Comparison of ENCODE assay signal across 8 cellular contexts in genomic region chr19:48966541-48967345, GRCh38. TPM values are rescaled to one million over a fixed set of nuclear protein-coding genes. Genes with fewer than 3 reads are reported as not detected.
DNase-seq lines count a peak whose midpoint lies in the region; ATAC-seq and TF ChIP-seq lines count a peak whose summit lies in the region.

No MANE protein-coding gene starts in this region.

- H3K4me3 Mint-ChIP-seq in activated naive CD4-positive, alpha-beta T cell treated with anti-CD3 and anti-CD28 coated beads for 36 hours: peak overlapping the region; percentile 100

- TF ChIP-seq POLR2A in spleen (IDR thresholded peaks at IDR 0.05): peak in 1 of 3 donors; percentile 2

- H3K9me3 Mint-ChIP-seq in activated naive CD4-positive, alpha-beta T cell treated with anti-CD3 and anti-CD28 coated beads for 36 hours: no peaks in the 10 kb centered on the region

- H3K36me3 ChIP-seq in spleen: peaks cover 3 to 57% (median 40%) of the 10 kb centered on the region in 6 donors

- peaks cover 53% of the 10 kb centered on the region for H3K4me1 Mint-ChIP-seq in activated naive CD4-positive, alpha-beta T cell treated with anti-CD3 and anti-CD28 coated beads for 36 hours (ENCODE audit: low read depth)

- H3K4me3 ChIP-seq in WI38 (ENCODE audit: low read depth, low read length) (peak overlapping the region; percentile 68), right cardiac atrium (ENCODE audit: low read length) (peak overlapping the region; percentile 69), spleen (peak overlapping the region; percentile 74 to 99 (median 92))

- no peak for ATAC-seq in right cardiac atrium

- H3K36me3 Mint-ChIP-seq in activated naive CD4-positive, alpha-beta T cell treated with anti-CD3 and anti-CD28 coated beads for 36 hours (ENCODE audit: low read depth): peaks cover 33% of the 10 kb centered on the region

- no peaks in the 10 kb centered on the region for H3K27me3 ChIP-seq in right cardiac atrium (ENCODE audit: control insufficient read depth, insufficient read depth)
- H3K27me3 ChIP-seq in spleen (replicated peaks in 1 of 7): no peaks in the 10 kb centered on the region

- intact Hi-C loops in activated naive CD4-positive, alpha-beta T cell treated with anti-CD3 and anti-CD28 coated beads for 36 hours (cut with micrococcal nuclease): loop anchor here (1.0 to 5.0 kb wide), 2 partner anchors 109 to 131 kb away; no protein-coding TSS in a partner anchor
- intact Hi-C loops in right cardiac atrium (cut with DNase I): loop anchor here in 2 of 4 donors (5.0 to 10.0 kb wide), 3 partner anchors 62 to 174 kb away; partner anchors contain the start of genes NUCB1 (in 1 of the 2) and PPP1R15A (in 1 of the 2)
- intact Hi-C loops in spleen (cut with DNase I; ENCODE audit: low total_unique reads): loop anchor here (10.0 kb wide), 1 partner anchor 92 kb away; the partner anchor contains the start of gene PPP1R15A

- no peaks in the 10 kb centered on the region for H3K27me3 Mint-ChIP-seq in activated naive CD4-positive, alpha-beta T cell treated with anti-CD3 and anti-CD28 coated beads for 36 hours (ENCODE audit: low read depth)

- H3K9me3 ChIP-seq in right cardiac atrium (ENCODE audit: control insufficient read depth, low read length) (no peaks in the 10 kb centered on the region), spleen (no peaks in the 10 kb centered on the region)

- WGBS in right cardiac atrium: 84% methylated on average over 10 of the region's 10 CpGs
- 73 to 88% (median 77%) methylated on average over 10 of the region's 10 CpGs for WGBS in spleen, 5 donors

- H3K4me1 ChIP-seq in right cardiac atrium (ENCODE audit: control insufficient read depth, insufficient read depth, low read length) (peaks cover 11% of the 10 kb centered on the region), spleen (peaks cover 35 to 88% (median 72%) of the 10 kb centered on the region in 6 donors)

- CTCF ChIA-PET in activated naive CD4-positive, alpha-beta T cell treated with anti-CD3 and anti-CD28 coated beads for 36 hours (lab: Charles Lee): interaction anchor here (1.4 to 2.2 kb wide), 5 partner anchors 10 to 124 kb away, joined by 3 to 11 read pairs (median 4); partner anchors contain the start of genes GYS1 and RUVBL2

- H3K27ac Mint-ChIP-seq in activated naive CD4-positive, alpha-beta T cell treated with anti-CD3 and anti-CD28 coated beads for 36 hours: peak overlapping the region; percentile 97

- peak overlapping the region; percentile 8 for H3K27ac ChIP-seq in right cardiac atrium (ENCODE audit: low read length)
- peak overlapping the region; percentile 81 to 98 (median 97) for H3K27ac ChIP-seq in spleen

- TF ChIP-seq CTCF in WI38 (IDR thresholded peaks at IDR 0.05; ENCODE audit: low read depth, low read length) (no peak), spleen (IDR thresholded peaks at IDR 0.05 in 8 of 11, conservative IDR thresholded peaks at IDR 0.05 in 3 of 11) (no peak)

- DNase-seq in activated naive CD4-positive, alpha-beta T cell treated with anti-CD3 and anti-CD28 coated beads for 36 hours: no peak
- no peak for DNase-seq in activated naive CD4-positive, alpha-beta T cell (lab: John Stamatoyannopoulos, UW)
- DNase-seq in right cardiac atrium: peak in 1 of 3 donors; percentile 72
- peak; percentile 84 for DNase-seq in spleen
- DNase-seq in SKM-1 treated with dmso at 0.1 percent for 144 hours (lab: John Stamatoyannopoulos, UW; ENCODE audit: unreplicated experiment): no peak
- no peak for DNase-seq in NCI-H526 (lab: John Stamatoyannopoulos, UW)
- DNase-seq in NCI-H226: no peak

RNA-seq across cellular contexts. Expression of gene FTL, which starts 1.6 kb away (rescaled TPM):
- total RNA-seq in activated naive CD4-positive, alpha-beta T cell treated with anti-CD3 and anti-CD28 coated beads for 36 hours: 1,000 to 10,000 TPM; 1,093 to 1,120 TPM
- 1,000 to 10,000 TPM; 1,459 to 1,840 (median 1,541) TPM for total RNA-seq in right cardiac atrium
- polyA plus RNA-seq in right cardiac atrium: 1,675 TPM
- total RNA-seq in spleen: over 10,000 TPM in 2 of 7 donors, 1,000 to 10,000 TPM in 5; 4,960 to 10,995 (median 6,703) TPM
- polyA plus RNA-seq in spleen: over 10,000 TPM in 1 of 3 donors, 1,000 to 10,000 TPM in 2; 5,646 to 14,078 (median 8,665) TPM

RNA-seq across cellular contexts. Expression of gene BAX, which starts 12.1 kb away (rescaled TPM):
- total RNA-seq in activated naive CD4-positive, alpha-beta T cell treated with anti-CD3 and anti-CD28 coated beads for 36 hours: 100 to 1,000 TPM; 267 to 302 TPM
- 10 to 100 TPM; 23.8 to 34.6 (median 30.4) TPM for total RNA-seq in right cardiac atrium
- 24.4 TPM for polyA plus RNA-seq in right cardiac atrium
- total RNA-seq in spleen: 100 to 1,000 TPM in 6 of 7 donors, 10 to 100 TPM in 1; 65.9 to 158 (median 113) TPM
- polyA plus RNA-seq in spleen: 100 to 1,000 TPM; 131 to 219 (median 177) TPM

RNA-seq across cellular contexts. Expression of gene GYS1, which starts 26.4 kb away (rescaled TPM):
- 10 to 100 TPM; 29.6 to 31.2 TPM for total RNA-seq in activated naive CD4-positive, alpha-beta T cell treated with anti-CD3 and anti-CD28 coated beads for 36 hours
- 10 to 100 TPM; 62.7 to 95.9 (median 89.0) TPM for total RNA-seq in right cardiac atrium
- 61.4 TPM for polyA plus RNA-seq in right cardiac atrium
- total RNA-seq in spleen: 10 to 100 TPM; 23.3 to 47.1 (median 32.1) TPM
- polyA plus RNA-seq in spleen: 10 to 100 TPM; 11.9 to 20.0 (median 15.1) TPM

RNA-seq across cellular contexts. Expression of gene RUVBL2, which starts 26.9 kb away (rescaled TPM):
- 100 to 1,000 TPM; 119 to 126 TPM for total RNA-seq in activated naive CD4-positive, alpha-beta T cell treated with anti-CD3 and anti-CD28 coated beads for 36 hours
- 10 to 100 TPM; 39.4 to 47.3 (median 45.4) TPM for total RNA-seq in right cardiac atrium
- 54.5 TPM for polyA plus RNA-seq in right cardiac atrium
- total RNA-seq in spleen: 10 to 100 TPM; 32.0 to 46.9 (median 38.4) TPM
- polyA plus RNA-seq in spleen: 10 to 100 TPM; 46.7 to 58.4 (median 53.5) TPM

RNA-seq across cellular contexts. Expression of gene DHDH, which starts 33.2 kb away (rescaled TPM):
- 1 to 10 TPM; 4.2 to 4.5 TPM for total RNA-seq in activated naive CD4-positive, alpha-beta T cell treated with anti-CD3 and anti-CD28 coated beads for 36 hours
- total RNA-seq in right cardiac atrium: under 1 TPM in 1 of 4 donors, not detected in 3; 0.31 TPM
- not detected for polyA plus RNA-seq in right cardiac atrium
- 1 to 10 TPM in 4 of 7 donors, under 1 TPM in 2, not detected in 1; 0.51 to 4.5 (median 2.5) TPM for total RNA-seq in spleen
- 1 to 10 TPM; 1.2 to 2.6 (median 1.2) TPM for polyA plus RNA-seq in spleen
